ENCODE assay signal across 29 cellular contexts in genomic region chr5:57113486-57113885, GRCh38.
"Had no signal": no experiment of that assay in that cellular context is flagged by ENCODE, and none has a peak within 500 bp of the region (broad histone marks: within the 10 kb centered on the region; RNA-seq: fewer than 3 reads in every experiment).

No MANE protein-coding gene starts in this region.

- H3K27ac ChIP-seq: colonic mucosa, epithelial cell of prostate, esophagus muscularis mucosa, foreskin keratinocyte, gastroesophageal sphincter, heart left ventricle, hepatocyte, neural progenitor cell, parathyroid adenoma, skin epidermis, spleen, thoracic aorta, tibial nerve, upper lobe of left lung, uterus had no signal

- H3K9ac ChIP-seq: neural progenitor cell, parathyroid adenoma had no signal

- ATAC-seq: foreskin keratinocyte; gastroesophageal sphincter; heart left ventricle; naive thymus-derived CD4-positive, alpha-beta T cell; right cardiac atrium; stimulated activated memory B cell treated with anti-CD40 and anti-IgM and Interleukin-4, amounts not matched to agents 10 μg/mL and 1 μg/mL and 100 μg/mL, for 72 hours; stimulated activated naive CD8-positive, alpha-beta T cell treated with anti-CD3 and anti-CD28 coated beads, Interleukin-15, Interleukin-2, amounts not matched to agents 100 U/mL and 50 U/mL, for 24 hours had no signal

- H3K4me2 ChIP-seq: hepatocyte, neural progenitor cell had no signal

- H3K4me3 Mint-ChIP-seq: central memory CD8-positive, alpha-beta T cell; dendritic cell treated with granulocyte-macrophage colony-stimulating factor and Interleukin-4, amounts not matched to agents 40 ng/mL and 50 ng/mL, for 4 days; endodermal cell; naive thymus-derived CD4-positive, alpha-beta T cell; nephron; stimulated activated memory B cell treated with anti-CD40 and anti-IgM and Interleukin-4, amounts not matched to agents 10 μg/mL and 1 μg/mL and 100 μg/mL, for 72 hours had no signal

- H3K79me2 ChIP-seq: hepatocyte, parathyroid adenoma had no signal

- H3K36me3 ChIP-seq: colonic mucosa, esophagus muscularis mucosa, gastroesophageal sphincter, heart left ventricle, neural progenitor cell, spleen, thoracic aorta, tibial nerve, upper lobe of left lung, uterus had no signal

- DNase-seq: colonic mucosa; effector CD8-positive, alpha-beta T cell; endodermal cell; foreskin keratinocyte; heart left ventricle; mesenchymal stem cell; midbrain; naive thymus-derived CD4-positive, alpha-beta T cell; right cardiac atrium; spleen; stimulated activated CD4-positive, alpha-beta T cell treated with anti-CD3 and anti-CD28 coated beads, Interleukin-4, amount 100 ng/mL, for 4 hours; stimulated activated naive CD8-positive, alpha-beta T cell treated with anti-CD3 and anti-CD28 coated beads, Interleukin-15, Interleukin-2, amounts not matched to agents 100 U/mL and 50 U/mL, for 24 hours; upper lobe of left lung; uterus had no signal

- H3K27me3 ChIP-seq: colonic mucosa, esophagus muscularis mucosa, foreskin keratinocyte, gastroesophageal sphincter, heart left ventricle, hepatocyte, neural progenitor cell, spleen, tibial nerve, upper lobe of left lung, uterus had no signal

- H3K4me1 Mint-ChIP-seq: endodermal cell, nephron had no signal

- H3K27me3 Mint-ChIP-seq: central memory CD8-positive, alpha-beta T cell; dendritic cell treated with granulocyte-macrophage colony-stimulating factor and Interleukin-4, amounts not matched to agents 40 ng/mL and 50 ng/mL, for 4 days; progenitor cell of endocrine pancreas had no signal

- H3K36me3 Mint-ChIP-seq: neural progenitor cell; stimulated activated memory B cell treated with anti-CD40 and anti-IgM and Interleukin-4, amounts not matched to agents 10 μg/mL and 1 μg/mL and 100 μg/mL, for 72 hours had no signal

- H3K9me3 ChIP-seq: colonic mucosa, esophagus muscularis mucosa, gastroesophageal sphincter, heart left ventricle, spleen, thoracic aorta, tibial nerve, upper lobe of left lung, uterus had no signal

- H3K4me3 ChIP-seq: colonic mucosa, esophagus muscularis mucosa, gastroesophageal sphincter, heart left ventricle, hepatocyte, lung, neural progenitor cell, skin epidermis, spleen, thoracic aorta, tibial nerve, upper lobe of left lung, uterus had no signal

- H3K27ac Mint-ChIP-seq: dendritic cell treated with granulocyte-macrophage colony-stimulating factor and Interleukin-4, amounts not matched to agents 40 ng/mL and 50 ng/mL, for 4 days; endodermal cell; nephron; neural progenitor cell; progenitor cell of endocrine pancreas; stimulated activated memory B cell treated with anti-CD40 and anti-IgM and Interleukin-4, amounts not matched to agents 10 μg/mL and 1 μg/mL and 100 μg/mL, for 72 hours had no signal

- H3K4me1 ChIP-seq: colonic mucosa, esophagus muscularis mucosa, foreskin keratinocyte, gastroesophageal sphincter, heart left ventricle, neural progenitor cell, parathyroid adenoma, spleen, tibial nerve, upper lobe of left lung, uterus had no signal
